ENCODE assay signal across 8 cellular contexts in the genomic region with DNA sequence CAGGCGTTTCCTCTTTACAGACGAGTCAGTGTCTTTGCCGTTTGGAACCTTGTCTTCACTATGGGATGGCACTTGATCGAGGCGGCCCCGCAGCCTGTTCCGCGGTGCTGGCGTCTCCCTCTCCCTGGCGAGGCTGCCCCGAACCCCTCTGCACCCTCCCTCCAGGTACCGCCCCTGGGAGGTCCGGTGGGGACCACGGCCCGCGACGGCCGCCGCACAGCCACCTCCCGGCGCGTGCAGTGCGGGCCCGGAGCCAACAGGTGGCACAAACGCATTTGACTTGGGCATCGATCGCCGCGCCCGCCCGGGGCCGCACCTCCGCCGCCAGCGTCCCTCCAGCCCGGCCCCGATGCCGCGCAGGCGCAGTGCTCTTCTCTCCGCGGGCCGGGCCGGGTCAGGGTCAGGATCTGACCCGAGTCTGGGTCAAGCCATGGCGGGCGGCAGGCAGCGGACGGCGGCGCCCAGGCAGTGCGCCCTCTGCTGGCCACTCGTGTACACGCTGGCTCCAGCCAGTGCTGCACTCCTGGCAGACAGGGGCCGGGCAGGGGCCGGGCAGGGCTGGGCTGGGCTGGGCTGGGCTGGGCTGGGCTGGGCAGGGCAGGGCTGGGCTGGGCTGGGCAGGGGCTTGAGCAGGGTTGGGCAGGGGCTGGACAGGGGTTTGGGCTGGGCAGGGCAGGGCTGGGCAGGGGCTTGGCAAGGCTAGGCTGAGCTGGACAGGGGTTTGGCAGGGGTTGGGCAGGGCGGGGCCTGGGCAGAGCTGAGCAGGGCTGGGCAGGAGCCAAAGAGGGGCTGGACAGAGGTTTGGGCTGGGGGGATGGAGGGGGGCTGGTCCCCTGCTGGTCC.
DNase-seq lines count a peak whose midpoint lies in the region; ATAC-seq and TF ChIP-seq lines count a peak whose summit lies in the region.

No MANE protein-coding gene starts in this region.

- no TSS peak for BruUV-seq in PC-3 (replicated peaks; lab: Mats Ljungman, UMichigan)

- H3K9me3 ChIP-seq in PC-3 (ENCODE audit: low read length) (no peaks in the 10 kb centered on the region), thymus (ENCODE audit: control insufficient read depth) (no peaks in the 10 kb centered on the region)

- H3K36me3 ChIP-seq in PC-3 (ENCODE audit: low read depth, low read length) (no peaks in the 10 kb centered on the region), thymus (ENCODE audit: control insufficient read depth, insufficient read depth) (no peaks in the 10 kb centered on the region)

- CTCF ChIA-PET in PC-3 (lab: Charles Lee), result no interaction called here

- H3K4me3 ChIP-seq in PC-3 (ENCODE audit: low read length) (peak overlapping the region; percentile 55), thymus (ENCODE audit: low read length) (peak overlapping the region; percentile 57)

- intact Hi-C loops in PC-3 (cut with micrococcal nuclease), result loop anchor here (5.0 kb wide), 1 partner anchor 266 kb away; no protein-coding TSS in a partner anchor
- intact Hi-C loops in activated T-helper 2 cell treated with anti-CD3 and anti-CD28 coated beads, Interferon-gamma antibody, Interleukin-2, Interleukin-4, amounts not matched to agents 10 μg/mL and 5 μg/mL and 100 μg/mL, durations not matched to agents 14 hours and 24 hours and 36 hours (cut with micrococcal nuclease), result no loop called here

- POLR2A ChIA-PET in PC-3 (lab: Charles Lee; ENCODE audit: unreplicated experiment), result no interaction called here

- peak overlapping the region; percentile 76 for H3K4me2 ChIP-seq in PC-3 (ENCODE audit: low read length)

- ATAC-seq in GM19395 (IDR thresholded peaks at IDR 0.05; ENCODE audit: unreplicated experiment), result peak; percentile 96
- ATAC-seq in HG03469 (IDR thresholded peaks at IDR 0.05; ENCODE audit: unreplicated experiment), result peak; percentile 91
- ATAC-seq in PC-3, result peak; percentile 94
- peak; percentile 89 for ATAC-seq in foreskin keratinocyte
- peak; percentile 80 for ATAC-seq in omental fat pad (ENCODE audit: low FRiP score)

- H3K9me3 Mint-ChIP-seq in activated T-helper 2 cell treated with anti-CD3 and anti-CD28 coated beads, Interferon-gamma antibody, Interleukin-2, Interleukin-4, amounts not matched to agents 10 μg/mL and 5 μg/mL and 100 μg/mL, durations not matched to agents 14 hours and 24 hours and 36 hours, result no peaks in the 10 kb centered on the region

- H3K36me3 Mint-ChIP-seq in activated T-helper 2 cell treated with anti-CD3 and anti-CD28 coated beads, Interferon-gamma antibody, Interleukin-2, Interleukin-4, amounts not matched to agents 10 μg/mL and 5 μg/mL and 100 μg/mL, durations not matched to agents 14 hours and 24 hours and 36 hours (ENCODE audit: low read depth), result no peaks in the 10 kb centered on the region

- H3K4me1 ChIP-seq in PC-3 (ENCODE audit: insufficient read depth, low read length) (no peaks in the 10 kb centered on the region), foreskin keratinocyte (no peaks in the 10 kb centered on the region), thymus (ENCODE audit: control insufficient read depth, insufficient read depth, low read length) (no peaks in the 10 kb centered on the region)

- TF ChIP-seq CTCF in PC-3 (conservative IDR thresholded peaks at IDR 0.05; ENCODE audit: low read depth, low read length) (peak; percentile 77), foreskin keratinocyte (conservative IDR thresholded peaks at IDR 0.05) (peak; percentile 90), omental fat pad (IDR thresholded peaks at IDR 0.05) (no peak)

- H3K4me1 Mint-ChIP-seq in activated T-helper 2 cell treated with anti-CD3 and anti-CD28 coated beads, Interferon-gamma antibody, Interleukin-2, Interleukin-4, amounts not matched to agents 10 μg/mL and 5 μg/mL and 100 μg/mL, durations not matched to agents 14 hours and 24 hours and 36 hours (ENCODE audit: low read depth), result no peaks in the 10 kb centered on the region

- no peaks in the 10 kb centered on the region for H3K79me2 ChIP-seq in PC-3 (ENCODE audit: low read length)

- H2AFZ ChIP-seq in PC-3 (ENCODE audit: low read length), result peak overlapping the region; percentile 67

- peak; percentile 70 for DNase-seq in CD1c-positive myeloid dendritic cell (ENCODE audit: extremely low spot score)
- DNase-seq in PC-3, result peak; percentile 49
- DNase-seq in activated T-helper 2 cell treated with anti-CD3 and anti-CD28 coated beads, Interferon-gamma antibody, Interleukin-2, Interleukin-4, amounts not matched to agents 10 μg/mL and 5 μg/mL and 100 μg/mL, durations not matched to agents 14 hours and 24 hours and 36 hours (ENCODE audit: low spot score), result peak; percentile 57
- peak in 1 of 2 donors; percentile 37 for DNase-seq in foreskin keratinocyte
- no peak for DNase-seq in omental fat pad (ENCODE audit: low spot score)

- H4K20me1 ChIP-seq in PC-3 (ENCODE audit: low read length), result no peaks in the 10 kb centered on the region

- H3K27me3 ChIP-seq in PC-3 (ENCODE audit: low read length) (peaks cover 60% of the 10 kb centered on the region), foreskin keratinocyte (no peaks in the 10 kb centered on the region), thymus (ENCODE audit: control insufficient read depth, insufficient read depth) (peaks cover 6% of the 10 kb centered on the region)

- H3K9ac ChIP-seq in PC-3 (ENCODE audit: low read length), result no peak overlapping the region

- 3% methylated on average over 57 of the region's 57 CpGs for WGBS in thymus

- H3K27ac ChIP-seq in PC-3 (ENCODE audit: low read length), result no peak overlapping the region
- H3K27ac ChIP-seq in foreskin keratinocyte, result no peak overlapping the region
- H3K27ac ChIP-seq in thymus (ENCODE audit: low read depth), result no peak overlapping the region

- no peak overlapping the region for H3K27ac Mint-ChIP-seq in activated T-helper 2 cell treated with anti-CD3 and anti-CD28 coated beads, Interferon-gamma antibody, Interleukin-2, Interleukin-4, amounts not matched to agents 10 μg/mL and 5 μg/mL and 100 μg/mL, durations not matched to agents 14 hours and 24 hours and 36 hours

- no peaks in the 10 kb centered on the region for H3F3A ChIP-seq in PC-3 (ENCODE audit: low read length, unreplicated experiment)

- peaks cover 14% of the 10 kb centered on the region for H3K27me3 Mint-ChIP-seq in activated T-helper 2 cell treated with anti-CD3 and anti-CD28 coated beads, Interferon-gamma antibody, Interleukin-2, Interleukin-4, amounts not matched to agents 10 μg/mL and 5 μg/mL and 100 μg/mL, durations not matched to agents 14 hours and 24 hours and 36 hours (ENCODE audit: low read depth)

- peak overlapping the region; percentile 60 for H3K4me3 Mint-ChIP-seq in activated T-helper 2 cell treated with anti-CD3 and anti-CD28 coated beads, Interferon-gamma antibody, Interleukin-2, Interleukin-4, amounts not matched to agents 10 μg/mL and 5 μg/mL and 100 μg/mL, durations not matched to agents 14 hours and 24 hours and 36 hours (ENCODE audit: low read depth)

- no peaks in the 10 kb centered on the region for H3K9me2 ChIP-seq in PC-3 (replicated peaks; ENCODE audit: low read length)

Comparison
In these comparisons a context has a peak if more than half of its experiments do, and no peak if none do; other contexts are left out.
1. CTCF ChIP-seq: peak in PC-3 (single experiment) and foreskin keratinocyte (single experiment); none in omental fat pad (0 of 3).
2. Peak in every context shown above with its lines, with median percentiles within 50 percentile points of each other: ATAC-seq.